In the genomic region with DNA sequence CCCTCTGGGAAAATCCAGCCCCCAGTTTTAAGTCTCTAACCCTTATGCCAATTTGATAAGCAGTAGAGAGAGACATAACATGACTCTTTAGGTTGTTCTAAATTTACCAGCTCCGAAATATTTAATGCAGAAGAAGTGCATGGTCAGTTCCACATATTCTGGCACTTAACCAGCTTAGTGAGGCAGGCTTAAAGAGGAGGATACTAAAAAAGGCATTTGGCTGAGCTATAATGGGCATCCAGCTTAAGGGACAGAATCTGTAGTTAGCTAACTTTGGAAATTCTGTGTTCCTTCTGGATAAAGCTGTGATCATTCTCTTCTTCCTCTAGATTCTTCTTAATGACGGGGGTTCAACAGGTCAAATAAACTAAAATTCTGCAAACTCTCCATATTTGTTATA, we compare ENCODE assay signal across 19 cellular contexts.
DNase-seq lines count a peak whose midpoint lies in the region; ATAC-seq, FAIRE-seq and TF ChIP-seq lines count a peak whose summit lies in the region.
"Had no signal": no experiment of that assay in that cellular context is flagged by ENCODE, and none has a peak within 500 bp of the region (broad histone marks: within the 10 kb centered on the region; RNA-seq: fewer than 3 reads in every experiment).

No MANE protein-coding gene starts in this region.

- intact Hi-C loops in left ventricle myocardium superior (cut with micrococcal nuclease) = no loop called here

- H3K4me1 Mint-ChIP-seq in neural progenitor cell = no peaks in the 10 kb centered on the region
- H3K4me1 Mint-ChIP-seq: CD14-positive monocyte had no signal

- H3K27ac ChIP-seq in angular gyrus (ENCODE audit: low read depth, low read length) (peak overlapping the region; percentile 37), neural progenitor cell (no peak overlapping the region)
- H3K27ac ChIP-seq: A549, GM23248, HL-60 had no signal

- no peaks in the 10 kb centered on the region for H3K9me3 Mint-ChIP-seq in neural progenitor cell
- H3K9me3 Mint-ChIP-seq: CD8-positive, alpha-beta T cell had no signal

- no peak overlapping the region for H3K4me2 ChIP-seq in neural progenitor cell
- H3K4me2 ChIP-seq: A549 had no signal

- no peak overlapping the region for H3K27ac Mint-ChIP-seq in neural progenitor cell
- H3K27ac Mint-ChIP-seq: CD14-positive monocyte; CD8-positive, alpha-beta T cell had no signal

- no peaks in the 10 kb centered on the region for H3K79me2 ChIP-seq in neural progenitor cell (ENCODE audit: low read depth)

- TF ChIP-seq CTCF in neural progenitor cell (IDR thresholded peaks at IDR 0.05) = no peak

- peak; percentile 62 for ATAC-seq in left ventricle myocardium superior
- ATAC-seq in GM18517 (IDR thresholded peaks at IDR 0.05; ENCODE audit: unreplicated experiment) = no peak
- ATAC-seq: A549; CD8-positive, alpha-beta T cell; HCT116 had no signal

- H3K4me3 ChIP-seq in neural progenitor cell = no peak overlapping the region
- H3K4me3 ChIP-seq: A549, GM23248 had no signal

- no peaks in the 10 kb centered on the region for H3K27me3 ChIP-seq in neural progenitor cell
- H3K27me3 ChIP-seq: BE2C had no signal

- no peaks in the 10 kb centered on the region for H3K9me3 ChIP-seq in neural progenitor cell (ENCODE audit: low read depth)
- H3K9me3 ChIP-seq: A549, BE2C had no signal

- FAIRE-seq in GM19239 (lab: Jason Lieb, UNC) = peak; percentile 11
- FAIRE-seq: A549, D721Med, H54 had no signal

- no peak overlapping the region for H3K4me3 Mint-ChIP-seq in neural progenitor cell
- H3K4me3 Mint-ChIP-seq: CD14-positive monocyte; CD8-positive, alpha-beta T cell had no signal

- no peak overlapping the region for H3K9ac ChIP-seq in neural progenitor cell
- H3K9ac ChIP-seq: GM23248 had no signal

- no peaks in the 10 kb centered on the region for H3K36me3 Mint-ChIP-seq in neural progenitor cell
- H3K36me3 Mint-ChIP-seq: CD14-positive monocyte; CD8-positive, alpha-beta T cell had no signal

- H3K27me3 Mint-ChIP-seq in neural progenitor cell (ENCODE audit: insufficient read depth, low read depth) = no peaks in the 10 kb centered on the region

- DNase-seq in GM19239 (ENCODE audit: insufficient read length, low spot score) (no peak), left ventricle myocardium superior (no peak), superior temporal gyrus (ENCODE audit: extremely low spot score) (peak; percentile 62), neural progenitor cell (ENCODE audit: low spot score) (no peak)
- DNase-seq: BE2C; CD8-positive, alpha-beta T cell; COR-L47; DMS153; DND-41; GF-D8; GM23248 had no signal

- H3K36me3 ChIP-seq in neural progenitor cell = no peaks in the 10 kb centered on the region
- H3K36me3 ChIP-seq: BE2C had no signal

- no peaks in the 10 kb centered on the region for H3K4me1 ChIP-seq in neural progenitor cell
- H3K4me1 ChIP-seq: A549, BE2C had no signal

- H4K20me1 ChIP-seq in neural progenitor cell (ENCODE audit: low read depth) = no peaks in the 10 kb centered on the region

- H2AFZ ChIP-seq in neural progenitor cell (replicated peaks) = no peak overlapping the region
- H2AFZ ChIP-seq: GM23248 had no signal

- H3F3A ChIP-seq in neural progenitor cell (ENCODE audit: low read depth) = no peaks in the 10 kb centered on the region
